Comparison of ENCODE assay signal across 19 cellular contexts in genomic region chr13:43261018-43261417, GRCh38.
DNase-seq lines count a peak whose midpoint lies in the region; FAIRE-seq and TF ChIP-seq lines count a peak whose summit lies in the region.
"Had no signal": no experiment of that assay in that cellular context is flagged by ENCODE, and none has a peak within 500 bp of the region (broad histone marks: within the 10 kb centered on the region; RNA-seq: fewer than 3 reads in every experiment).

No MANE protein-coding gene starts in this region.

- H3K36me3 ChIP-seq in bronchial epithelial cell (ENCODE audit: control insufficient read depth, insufficient read depth, low read length) (no peaks in the 10 kb centered on the region), kidney epithelial cell (ENCODE audit: control insufficient read depth, insufficient read depth, low read length) (no peaks in the 10 kb centered on the region)
- H3K36me3 ChIP-seq: BE2C, neutrophil, sigmoid colon, upper lobe of left lung had no signal

- TF ChIP-seq CTCF in AG04450 (IDR thresholded peaks at IDR 0.05; ENCODE audit: low read depth, low read length) (no peak), bronchial epithelial cell (IDR thresholded peaks at IDR 0.05; ENCODE audit: insufficient read depth, low read length, severe bottlenecking) (no peak), kidney epithelial cell (IDR thresholded peaks at IDR 0.05; ENCODE audit: insufficient read depth, low read length, poor library complexity, severe bottlenecking) (no peak)

- POLR2A ChIA-PET in AG04450 (lab: Yijun Ruan, JAX): interaction anchor here (0.7 kb wide), 2 partner anchors 9 to 94 kb away, joined by 3 read pairs; no protein-coding TSS in a partner anchor

- H3K4me3 ChIP-seq in AG04450 (ENCODE audit: low read depth, low read length) (no peak overlapping the region), bronchial epithelial cell (ENCODE audit: low read depth, low read length) (no peak overlapping the region), kidney epithelial cell (ENCODE audit: low read depth, low read length) (no peak overlapping the region)
- H3K4me3 ChIP-seq: dorsolateral prefrontal cortex, sigmoid colon, upper lobe of left lung had no signal

- peak overlapping the region; percentile 53 for H3K27ac ChIP-seq in AG04450 (ENCODE audit: low read depth, low read length)
- H3K27ac ChIP-seq: dorsolateral prefrontal cortex, neutrophil, sigmoid colon, upper lobe of left lung, VCaP had no signal

- CTCF ChIA-PET in AG04450 (lab: Charles Lee): no interaction called here

- peak; percentile 48 for DNase-seq in AG04450 (ENCODE audit: low read depth, low spot score)
- DNase-seq in LHCN-M2 (ENCODE audit: low read depth): peak; percentile 89
- peak; percentile 63 for DNase-seq in bronchial epithelial cell (ENCODE audit: low read depth)
- DNase-seq in kidney epithelial cell (ENCODE audit: low read depth): peak; percentile 62
- no peak for DNase-seq in MV-4-11 (lab: John Stamatoyannopoulos, UW)
- no peak for DNase-seq in NCI-H146 (lab: John Stamatoyannopoulos, UW)
- DNase-seq in C1 segment of cervical spinal cord (lab: John Stamatoyannopoulos, UW): no peak
- no peak for DNase-seq in DMS 273 treated with DMSO at 0.1 percent for 48 hours (lab: John Stamatoyannopoulos, UW)
- DNase-seq: activated effector memory CD4-positive, alpha-beta T cell treated with Interleukin-2 at 50 U/mL for 16 hours; anterior cingulate cortex; BE2C; dorsolateral prefrontal cortex; NCI-H1105; sigmoid colon; upper lobe of left lung had no signal

- H3K27me3 ChIP-seq in AG04450 (ENCODE audit: control insufficient read depth, insufficient read depth, low read length): no peaks in the 10 kb centered on the region
- no peaks in the 10 kb centered on the region for H3K27me3 ChIP-seq in bronchial epithelial cell (ENCODE audit: control insufficient read depth, insufficient read depth, low read length)
- H3K27me3 ChIP-seq in kidney epithelial cell (ENCODE audit: control insufficient read depth, insufficient read depth, low read length): no peaks in the 10 kb centered on the region
- H3K27me3 ChIP-seq: BE2C, dorsolateral prefrontal cortex, neutrophil, sigmoid colon, upper lobe of left lung had no signal

- no peaks in the 10 kb centered on the region for H3K9me3 ChIP-seq in AG04450 (ENCODE audit: control insufficient read depth, insufficient read depth, low read length)
- H3K9me3 ChIP-seq: BE2C, neutrophil, sigmoid colon, upper lobe of left lung had no signal

- no peak for FAIRE-seq in bronchial epithelial cell (lab: Jason Lieb, UNC)
- FAIRE-seq: frontal cortex, H54 had no signal

Comparison
In these comparisons a context has a peak if more than half of its experiments do, and no peak if none do; other contexts are left out.
1. DNase-seq: peak in AG04450 (single experiment), LHCN-M2 (single experiment), bronchial epithelial cell (single experiment) and kidney epithelial cell (single experiment); none in MV-4-11 (single experiment), NCI-H146 (single experiment), C1 segment of cervical spinal cord (0 of 14) and DMS 273 treated with DMSO at 0.1 percent for 48 hours (single experiment).